Comparison of ENCODE assay signal across 10 cellular contexts in the genomic region with DNA sequence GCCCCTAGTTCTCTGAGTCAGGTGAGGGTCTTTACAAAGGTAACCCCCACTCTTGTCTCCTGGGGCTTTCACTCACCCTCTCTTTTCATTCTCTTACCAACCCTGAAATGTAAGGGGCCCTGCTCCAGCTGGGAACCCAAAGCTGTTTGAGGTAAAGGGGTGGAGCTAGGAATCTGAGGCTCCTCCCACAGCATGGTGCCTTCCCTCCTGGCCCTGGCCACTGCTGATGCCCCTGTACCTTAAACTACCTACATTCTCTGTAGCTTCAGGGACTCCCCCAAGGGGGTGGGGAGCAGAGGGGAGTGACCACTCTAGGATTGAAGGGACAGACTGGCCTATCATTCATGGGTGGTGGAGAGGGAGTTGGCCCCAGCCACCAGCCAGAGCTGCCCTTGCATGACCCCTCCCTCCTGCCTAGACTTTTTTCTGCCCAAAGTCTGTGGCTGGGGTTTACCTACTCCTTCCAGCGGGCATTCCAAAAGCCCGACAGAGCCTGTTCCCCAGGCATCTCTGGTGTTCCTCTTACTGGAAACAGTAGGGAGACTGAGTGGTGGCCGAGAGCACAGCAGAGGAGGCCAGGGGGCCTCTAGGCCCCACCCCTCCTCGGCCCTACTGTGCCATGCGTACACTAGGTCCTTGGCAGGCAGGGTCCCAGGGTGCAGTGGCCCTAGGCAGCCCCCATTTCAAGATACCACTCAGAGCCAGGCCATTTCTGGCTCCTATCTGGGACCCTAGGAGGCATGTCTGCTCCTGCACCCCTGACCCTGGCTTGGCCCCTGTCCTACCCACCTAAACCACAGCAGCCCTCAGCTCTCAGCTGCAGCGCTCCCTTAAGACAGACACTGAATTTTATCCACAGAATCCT. TPM values are rescaled to one million over a fixed set of nuclear protein-coding genes. Genes with fewer than 3 reads are reported as not detected.
DNase-seq lines count a peak whose midpoint lies in the region; ATAC-seq, FAIRE-seq and TF ChIP-seq lines count a peak whose summit lies in the region.
"Had no signal": no experiment of that assay in that cellular context is flagged by ENCODE, and none has a peak within 500 bp of the region (broad histone marks: within the 10 kb centered on the region; RNA-seq: fewer than 3 reads in every experiment).

No MANE protein-coding gene starts in this region.

- H3F3A ChIP-seq in neural progenitor cell (ENCODE audit: low read depth), result peaks cover 24% of the 10 kb centered on the region

- H3K27me3 ChIP-seq in HCT116 (ENCODE audit: insufficient read depth, low read length) (no peaks in the 10 kb centered on the region), neural progenitor cell (peaks cover 7% of the 10 kb centered on the region)

- DNase-seq in DMS 273 (lab: John Stamatoyannopoulos, UW; ENCODE audit: unreplicated experiment) (peak; percentile 41), DMS 273 treated with DMSO at 0.1 percent for 48 hours (lab: John Stamatoyannopoulos, UW) (no peak), HCT116 (ENCODE audit: low read depth, low spot score) (no peak), neural progenitor cell (ENCODE audit: low spot score) (no peak), GM12892 (ENCODE audit: insufficient read length) (no peak), cerebellum (ENCODE audit: low spot score) (no peak), SIG-M5 treated with dmso at 0.1 percent for 504 hours (lab: John Stamatoyannopoulos, UW; ENCODE audit: unreplicated experiment) (no peak)

- no TSS peak for BruUV-seq in HCT116 (replicated peaks; lab: Mats Ljungman, UMichigan)

- CTCF ChIA-PET in HCT116 (lab: Charles Lee), result interaction anchor here (1.6 kb wide), 1 partner anchor 15 kb away, joined by 10 read pairs; a partner anchor contains a TSS

- no peaks in the 10 kb centered on the region for H3K9me3 Mint-ChIP-seq in brain
- no peaks in the 10 kb centered on the region for H3K9me3 Mint-ChIP-seq in neural progenitor cell

- no peaks in the 10 kb centered on the region for H3K79me2 ChIP-seq in HCT116 (ENCODE audit: insufficient read depth, low read length)
- H3K79me2 ChIP-seq in neural progenitor cell (ENCODE audit: low read depth), result no peaks in the 10 kb centered on the region

- no peaks in the 10 kb centered on the region for H3K9me2 ChIP-seq in HCT116 (ENCODE audit: insufficient read depth)

- intact Hi-C loops in HCT116 (cut with micrococcal nuclease), result loop anchor here (1.0 kb wide), 1 partner anchor 43 kb away; no protein-coding TSS in a partner anchor

- RAD21 ChIA-PET in HCT116 (lab: Charles Lee; ENCODE audit: low non-redundant PET in 1 of 2, low total read pairs in 2 of 2, uncharacterized antibody in 2 of 2, unreplicated experiment in 2 of 2), result no interaction called here

- H3K4me1 ChIP-seq in HCT116 (ENCODE audit: control insufficient read depth in 1 of 2, insufficient read depth in 2 of 2, low read length in 2 of 2) (peaks cover 19 to 31% of the 10 kb centered on the region in 2 experiments; a peak in 3 of 4 replicates), neural progenitor cell (peaks cover 48% of the 10 kb centered on the region)

- H3K4me2 ChIP-seq in HCT116 (ENCODE audit: low read length), result 0 out of 2 replicates have a peak overlapping the region, but pooled peaks have one; percentile 48
- H3K4me2 ChIP-seq in neural progenitor cell, result peak overlapping the region; percentile 32

- H3K27ac Mint-ChIP-seq in brain, result peak overlapping the region in 4 of 5 experiments; percentile 45 to 86 (median 62)
- peak overlapping the region; percentile 57 for H3K27ac Mint-ChIP-seq in neural progenitor cell

- H3K4me3 ChIP-seq in HCT116 (replicated peaks in 1 of 2; ENCODE audit: low read depth in 1 of 2, low read length in 2 of 2) (no peak overlapping the region), neural progenitor cell (no peak overlapping the region)

- TF ChIP-seq CTCF in HCT116 (IDR thresholded peaks at IDR 0.05 in 2 of 3, conservative IDR thresholded peaks at IDR 0.05 in 1 of 3; ENCODE audit: borderline replicate concordance in 1 of 3, insufficient read depth in 1 of 3, low read depth in 2 of 3, low read length in 2 of 3) (no peak), brain (conservative IDR thresholded peaks at IDR 0.05) (no peak), neural progenitor cell (IDR thresholded peaks at IDR 0.05) (no peak)

- H3K9ac ChIP-seq in HCT116 (ENCODE audit: low read length), result no peak overlapping the region; the same call in 1 of the 2 replicates
- no peak overlapping the region for H3K9ac ChIP-seq in neural progenitor cell

- FAIRE-seq in GM12892 (lab: Jason Lieb, UNC), result no peak
- FAIRE-seq: D721Med had no signal

- H3K27ac ChIP-seq in HCT116 (ENCODE audit: low read depth, low read length) (peak overlapping the region; percentile 14; the same call in 1 of the 2 replicates), neural progenitor cell (no peak overlapping the region)
- H3K27ac ChIP-seq: 22Rv1 had no signal

- H3K4me1 Mint-ChIP-seq in brain (peaks cover 63% of the 10 kb centered on the region), neural progenitor cell (peaks cover 41% of the 10 kb centered on the region)

- H3K36me3 Mint-ChIP-seq in brain (peaks cover 4% of the 10 kb centered on the region), neural progenitor cell (peaks cover 5% of the 10 kb centered on the region)

- TF ChIP-seq POLR2A in HCT116 (IDR thresholded peaks at IDR 0.05; ENCODE audit: borderline replicate concordance, extremely low read depth, insufficient read depth, insufficient read length) (no peak), GM12892 (IDR thresholded peaks at IDR 0.05; ENCODE audit: low read depth, low read length) (no peak)

- H2AFZ ChIP-seq in HCT116 (ENCODE audit: low read depth, low read length, poor library complexity, severe bottlenecking) (no peak overlapping the region), neural progenitor cell (replicated peaks) (no peak overlapping the region)

- POLR2A ChIA-PET in HCT116 (lab: Charles Lee), result interaction anchor here (0.6 kb wide), 1 partner anchor 247 kb away, joined by 3 read pairs; no protein-coding TSS in a partner anchor

- H3K27me3 Mint-ChIP-seq in brain (peaks cover 3% of the 10 kb centered on the region), neural progenitor cell (ENCODE audit: insufficient read depth, low read depth) (peaks cover 7% of the 10 kb centered on the region)

- ATAC-seq in HCT116, result no peak

- no peak for TF ChIP-seq RAD21 in HCT116 (IDR thresholded peaks at IDR 0.05; ENCODE audit: low read depth)

- H3K9me3 ChIP-seq in HCT116 (ENCODE audit: control insufficient read depth in 1 of 2, insufficient read depth in 1 of 2, low read depth in 1 of 2, low read length in 2 of 2), result no peaks in the 10 kb centered on the region
- H3K9me3 ChIP-seq in neural progenitor cell (ENCODE audit: low read depth), result no peaks in the 10 kb centered on the region

- H3K36me3 ChIP-seq in HCT116 (ENCODE audit: control insufficient read depth in 1 of 2, insufficient read depth in 2 of 2, low read length in 2 of 2) (peaks cover 0 to 10% of the 10 kb centered on the region in 2 experiments; a peak in 2 of 4 replicates), neural progenitor cell (no peaks in the 10 kb centered on the region)

- H4K20me1 ChIP-seq in HCT116 (ENCODE audit: insufficient read depth) (no peaks in the 10 kb centered on the region), neural progenitor cell (ENCODE audit: low read depth) (peaks cover 19% of the 10 kb centered on the region)

- H3K4me3 Mint-ChIP-seq in brain (peak overlapping the region; percentile 51 to 97 (median 88)), neural progenitor cell (peak overlapping the region; percentile 66)

TF ChIP-seq in HCT116, 20 proteins besides CTCF, POLR2A, EP300 and RAD21 (continues in another document):
- TF ChIP-seq, protein P1, sequence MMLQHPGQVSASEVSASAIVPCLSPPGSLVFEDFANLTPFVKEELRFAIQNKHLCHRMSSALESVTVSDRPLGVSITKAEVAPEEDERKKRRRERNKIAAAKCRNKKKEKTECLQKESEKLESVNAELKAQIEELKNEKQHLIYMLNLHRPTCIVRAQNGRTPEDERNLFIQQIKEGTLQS (IDR thresholded peaks at IDR 0.05), result no peak
- no peak for TF ChIP-seq SRF (IDR thresholded peaks at IDR 0.05; ENCODE audit: low read depth)
- TF ChIP-seq YY1 (IDR thresholded peaks at IDR 0.05; ENCODE audit: extremely low read depth, insufficient replicate concordance, low read depth, low read length), result no peak
- no peak for TF ChIP-seq EZH2 (IDR thresholded peaks at IDR 0.05)
- TF ChIP-seq, protein P2, sequence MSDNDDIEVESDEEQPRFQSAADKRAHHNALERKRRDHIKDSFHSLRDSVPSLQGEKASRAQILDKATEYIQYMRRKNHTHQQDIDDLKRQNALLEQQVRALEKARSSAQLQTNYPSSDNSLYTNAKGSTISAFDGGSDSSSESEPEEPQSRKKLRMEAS (IDR thresholded peaks at IDR 0.05), result no peak
- no peak for TF ChIP-seq CBX3 (IDR thresholded peaks at IDR 0.05; ENCODE audit: low read depth)
- no peak for TF ChIP-seq EGR1 (IDR thresholded peaks at IDR 0.05; ENCODE audit: low read depth)
- no peak for TF ChIP-seq SIN3A (IDR thresholded peaks at IDR 0.05; ENCODE audit: low read depth)

RNA-seq across cellular contexts. Expression of a gene that starts 9.5 kb away (rescaled TPM):
- total RNA-seq in HCT116 (2021; ENCODE audit: unreplicated experiment) (14.4 TPM), neural progenitor cell (ENCODE audit: low replicate concordance) (10.5 and 27.4 TPM in 2 replicates), cerebellum (29.5 TPM)
- 14.7 and 17.3 TPM in 2 replicates for polyA plus RNA-seq in HCT116 (2012)
- 25.2 TPM for polyA plus RNA-seq in brain (ENCODE audit: insufficient read depth, low read depth, low replicate concordance)
- 3.0 TPM for polyA plus RNA-seq in GM12892 (2012; ENCODE audit: missing spikeins)

RNA-seq across cellular contexts. Expression of a gene that starts 14.3 kb away (rescaled TPM):
- total RNA-seq in HCT116 (2021; ENCODE audit: unreplicated experiment), result 74.4 TPM
- 121 and 123 TPM in 2 replicates for polyA plus RNA-seq in HCT116 (2012)
- polyA plus RNA-seq in brain (ENCODE audit: insufficient read depth, low read depth, low replicate concordance), result 108 TPM
- total RNA-seq in neural progenitor cell (ENCODE audit: low replicate concordance), result 58.4 and 97.4 TPM in 2 replicates
- 38.2 TPM for polyA plus RNA-seq in GM12892 (2012; ENCODE audit: missing spikeins)
- total RNA-seq in cerebellum, result 52.8 TPM

RNA-seq across cellular contexts. Expression of a gene that starts 29.5 kb away (rescaled TPM):
- total RNA-seq in HCT116 (2021; ENCODE audit: unreplicated experiment) (62.7 TPM), neural progenitor cell (ENCODE audit: low replicate concordance) (20.2 and 20.3 TPM in 2 replicates), cerebellum (43.2 TPM)
- polyA plus RNA-seq in HCT116 (2012), result 72.0 and 79.0 TPM in 2 replicates
- polyA plus RNA-seq in brain (ENCODE audit: insufficient read depth, low read depth, low replicate concordance), result 69.5 TPM
- 47.6 TPM for polyA plus RNA-seq in GM12892 (2012; ENCODE audit: missing spikeins)

RNA-seq across cellular contexts. Expression of a gene that starts 29.6 kb away (rescaled TPM):
- total RNA-seq in HCT116 (2021; ENCODE audit: unreplicated experiment), result 68.5 TPM
- 38.2 and 44.6 TPM in 2 replicates for polyA plus RNA-seq in HCT116 (2012)
- polyA plus RNA-seq in brain (ENCODE audit: insufficient read depth, low read depth, low replicate concordance), result 66.3 TPM
- 89.2 and 95.9 TPM in 2 replicates for total RNA-seq in neural progenitor cell (ENCODE audit: low replicate concordance)
- 32.6 TPM for polyA plus RNA-seq in GM12892 (2012; ENCODE audit: missing spikeins)
- total RNA-seq in cerebellum, result 47.6 TPM

RNA-seq across cellular contexts. Expression of a gene that starts 59.6 kb away (rescaled TPM):
- 4.5 TPM for total RNA-seq in HCT116 (2021; ENCODE audit: unreplicated experiment)
- polyA plus RNA-seq in HCT116 (2012), result 4.0 and 5.5 TPM in 2 replicates
- 2.5 TPM for polyA plus RNA-seq in brain (ENCODE audit: insufficient read depth, low read depth, low replicate concordance)
- 3.9 and 12.8 TPM in 2 replicates for total RNA-seq in neural progenitor cell (ENCODE audit: low replicate concordance)
- 2.6 TPM for polyA plus RNA-seq in GM12892 (2012; ENCODE audit: missing spikeins)
- total RNA-seq in cerebellum, result 1.9 TPM
